Comparison of ENCODE assay signal across 24 cellular contexts in the genomic region with DNA sequence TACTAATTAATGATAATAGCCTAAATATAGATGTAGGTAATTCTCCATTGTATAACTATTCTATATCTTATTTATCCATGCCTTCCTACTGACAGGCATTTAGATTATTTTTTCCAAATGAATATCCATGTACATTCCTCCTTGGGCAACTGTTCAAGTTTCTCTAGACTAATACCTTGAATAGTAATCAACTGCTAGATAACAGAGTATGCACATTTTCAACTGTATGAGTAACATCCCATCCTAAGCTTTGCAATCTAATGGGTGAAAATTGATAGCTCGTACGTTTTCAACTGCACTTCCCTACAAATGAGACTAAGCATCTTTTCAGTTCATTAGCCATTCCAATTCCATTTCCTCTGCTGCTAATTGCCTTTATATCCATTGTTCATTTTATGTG.
"Had no signal": no experiment of that assay in that cellular context is flagged by ENCODE, and none has a peak within 500 bp of the region (broad histone marks: within the 10 kb centered on the region; RNA-seq: fewer than 3 reads in every experiment).

No MANE protein-coding gene starts in this region.

- H3K4me3 ChIP-seq: K562, SJSA1, SK-N-MC had no signal

- H3K27me3 Mint-ChIP-seq: IgD-negative memory B cell had no signal

- FAIRE-seq: HepG2, K562, RCC 7860 had no signal

- DNase-seq: Kasumi-1, MM.1S, NCI-H1092 treated with DMSO at 0.1 percent for 48 hours, NCI-H1436, NCI-H187, NCI-H2029, NCI-H2081 treated with DMSO at 0.1 percent for 48 hours, NCI-H2227 treated with DMSO at 0.1 percent for 48 hours, NCI-H446, NCI-H510A, NCI-H524 treated with DMSO at 0.1 percent for 48 hours, NCI-H69, NCI-H774, Right ventricle myocardium superior, RPMI8226, SIG-M5, SW 1271 had no signal

- H3K4me1 ChIP-seq: SJSA1 had no signal

- H3K36me3 ChIP-seq: SJSA1 had no signal

- H3K27me3 ChIP-seq: SJSA1 had no signal

- H3K9me3 ChIP-seq: SJSA1 had no signal

- H3K27ac Mint-ChIP-seq: IgD-negative memory B cell had no signal

- H3K27ac ChIP-seq: KMS-11, SJSA1, SK-N-MC had no signal

- H3K9ac ChIP-seq: KMS-11 had no signal

- H3K4me2 ChIP-seq: KMS-11 had no signal

- H3K4me3 Mint-ChIP-seq: IgD-negative memory B cell had no signal

- H3K9me3 Mint-ChIP-seq: IgD-negative memory B cell had no signal
